18 cellular contexts compared by ENCODE assay signal in genomic region chr3:178584722-178585121, GRCh38. TPM values are rescaled to one million over a fixed set of nuclear protein-coding genes. Genes with fewer than 3 reads are reported as not detected.
"Had no signal": no experiment of that assay in that cellular context is flagged by ENCODE, and none has a peak within 500 bp of the region (broad histone marks: within the 10 kb centered on the region; RNA-seq: fewer than 3 reads in every experiment).

No MANE protein-coding gene starts in this region.

- H3K27ac ChIP-seq: dorsolateral prefrontal cortex, upper lobe of left lung had no signal

- ATAC-seq: activated CD8-positive, alpha-beta memory T cell treated with anti-CD3 and anti-CD28 coated beads, Interleukin-2, amount 10 ng/mL, durations not matched to agents 7 days and 5 days; stimulated activated naive CD8-positive, alpha-beta T cell treated with anti-CD3 and anti-CD28 coated beads, Interleukin-15, Interleukin-2, amounts not matched to agents 100 U/mL and 50 U/mL, for 24 hours had no signal

- DNase-seq: activated CD4-positive, alpha-beta T cell treated with anti-CD3 and anti-CD28 coated beads for 1 hour; activated CD4-positive, alpha-beta T cell treated with anti-CD3 and anti-CD28 coated beads, Interleukin-2, amount 50 U/mL, for 48 hours; activated CD8-positive, alpha-beta memory T cell treated with anti-CD3 and anti-CD28 coated beads, Interleukin-2, amount 10 ng/mL, durations not matched to agents 7 days and 5 days; activated effector memory CD4-positive, alpha-beta T cell treated with Interleukin-2 at 50 U/mL for 16 hours; activated T-cell treated with anti-CD3 and anti-CD28 coated beads, Interleukin-2, amount 50 U/mL, for 24 hours; amygdala; dorsolateral prefrontal cortex; hypothalamus; kidney glomerular epithelial cell; nephron progenitor cell; sigmoid colon; stimulated activated CD4-positive, alpha-beta T cell treated with anti-CD3 and anti-CD28 coated beads, Interleukin-2, amount 100 ng/mL, for 48 hours; stimulated activated CD8-positive, alpha-beta memory T cell treated with anti-CD3 and anti-CD28 coated beads, Interleukin-4, amount 100 ng/mL, for 48 hours; stimulated activated naive CD8-positive, alpha-beta T cell treated with anti-CD3 and anti-CD28 coated beads, Interleukin-15, Interleukin-2, amounts not matched to agents 100 U/mL and 50 U/mL, for 24 hours; upper lobe of left lung had no signal

RNA-seq across cellular contexts. Expression of gene KCNMB2, which starts 48.5 kb away (rescaled TPM):
- total RNA-seq: activated CD8-positive, alpha-beta memory T cell treated with anti-CD3 and anti-CD28 coated beads, Interleukin-2, amount 10 ng/mL, durations not matched to agents 7 days and 5 days; esophagus mucosa; lower leg skin; mesenteric fat pad had no signal
